In genomic region chrX:48508400-48509244, GRCh38 we compare ENCODE assay signal across 8 cellular contexts. TPM values are rescaled to one million over a fixed set of nuclear protein-coding genes. Genes with fewer than 3 reads are reported as not detected.
DNase-seq lines count a peak whose midpoint lies in the region; ATAC-seq, FAIRE-seq and TF ChIP-seq lines count a peak whose summit lies in the region.

Gene PORCN, plus strand, starts transcription at chrX:48508992. Its CDS starts 829 bp downstream, at chrX:48509821.

- H3K36me3 Mint-ChIP-seq in Caco-2 (ENCODE audit: insufficient read depth, unreplicated experiment) = peaks cover 5% of the 10 kb centered on the region
- peaks cover 16% of the 10 kb centered on the region for H3K36me3 Mint-ChIP-seq in activated naive CD4-positive, alpha-beta T cell treated with anti-CD3 and anti-CD28 coated beads, Interleukin-2, amount 10 ng/mL, durations not matched to agents 7 days and 5 days
- H3K36me3 Mint-ChIP-seq in glutamatergic neuron (ENCODE audit: unreplicated experiment) = no peaks in the 10 kb centered on the region

- H3K27ac Mint-ChIP-seq in Caco-2 (ENCODE audit: unreplicated experiment) (no peak within 1 kb of the TSS), glutamatergic neuron (ENCODE audit: unreplicated experiment) (peak within 1 kb of the TSS; percentile 59)
- H3K27ac Mint-ChIP-seq in activated naive CD4-positive, alpha-beta T cell treated with anti-CD3 and anti-CD28 coated beads, Interleukin-2, amount 10 ng/mL, durations not matched to agents 7 days and 5 days = peak within 1 kb of the TSS; percentile 88

- H3K27ac ChIP-seq in pancreas (peak within 1 kb of the TSS in 3 of 4 donors; percentile 12 to 50 (median 25)), tibial artery (peak within 1 kb of the TSS; percentile 71 to 81)

- no peaks in the 10 kb centered on the region for H3K27me3 Mint-ChIP-seq in Caco-2 (ENCODE audit: insufficient read depth, unreplicated experiment)
- peaks cover 7% of the 10 kb centered on the region for H3K27me3 Mint-ChIP-seq in activated naive CD4-positive, alpha-beta T cell treated with anti-CD3 and anti-CD28 coated beads, Interleukin-2, amount 10 ng/mL, durations not matched to agents 7 days and 5 days
- peaks cover 5% of the 10 kb centered on the region for H3K27me3 Mint-ChIP-seq in glutamatergic neuron (ENCODE audit: unreplicated experiment)

- FAIRE-seq in pancreas (lab: Jason Lieb, UNC) = no peak

- 0 to 33% methylated on average over 50 to 64 of the region's 65 CpGs for WGBS in pancreas, 2 donors

- H3K4me1 Mint-ChIP-seq in Caco-2 (ENCODE audit: low read depth, unreplicated experiment) (no peaks in the 10 kb centered on the region), glutamatergic neuron (ENCODE audit: low read depth, unreplicated experiment) (no peaks in the 10 kb centered on the region)
- H3K4me1 Mint-ChIP-seq in activated naive CD4-positive, alpha-beta T cell treated with anti-CD3 and anti-CD28 coated beads, Interleukin-2, amount 10 ng/mL, durations not matched to agents 7 days and 5 days = peaks cover 34% of the 10 kb centered on the region

- CTCF ChIA-PET in Caco-2 (lab: Charles Lee) = no interaction called here
- CTCF ChIA-PET in activated naive CD4-positive, alpha-beta T cell treated with anti-CD3 and anti-CD28 coated beads, Interleukin-2, amount 10 ng/mL, durations not matched to agents 7 days and 5 days (lab: Charles Lee) = no interaction called here

- TF ChIP-seq CTCF in Caco-2 (IDR thresholded peaks at IDR 0.05; ENCODE audit: insufficient read depth in 1 of 2, low read depth in 1 of 2, low read length in 1 of 2, severe bottlenecking in 1 of 2, unreplicated experiment in 1 of 2) (no peak), glutamatergic neuron (IDR thresholded peaks at IDR 0.05; ENCODE audit: partially characterized antibody, unreplicated experiment) (no peak), pancreas (IDR thresholded peaks at IDR 0.05) (no peak), tibial artery (IDR thresholded peaks at IDR 0.05) (no peak)

- H3K9me3 ChIP-seq in Caco-2 (no peaks in the 10 kb centered on the region), pancreas (no peaks in the 10 kb centered on the region), tibial artery (no peaks in the 10 kb centered on the region)

- POLR2A ChIA-PET in Caco-2 (lab: Charles Lee) = no interaction called here

- intact Hi-C loops in Caco-2 (cut with micrococcal nuclease; ENCODE audit: unreplicated experiment) = no loop called here
- intact Hi-C loops in pancreas (cut with DNase I) = no loop called here
- intact Hi-C loops in tibial artery (cut with DNase I; ENCODE audit: low total_unique reads) = no loop called here

- H3K27me3 ChIP-seq in Caco-2 (replicated peaks; ENCODE audit: control insufficient read depth, insufficient read depth, low read length) = no peaks in the 10 kb centered on the region
- H3K27me3 ChIP-seq in pancreas = no peaks in the 10 kb centered on the region
- H3K27me3 ChIP-seq in tibial artery = no peaks in the 10 kb centered on the region

- H3K4me3 Mint-ChIP-seq in Caco-2 (ENCODE audit: unreplicated experiment) = peak within 1 kb of the TSS; percentile 82
- H3K4me3 Mint-ChIP-seq in activated naive CD4-positive, alpha-beta T cell treated with anti-CD3 and anti-CD28 coated beads, Interleukin-2, amount 10 ng/mL, durations not matched to agents 7 days and 5 days = peak within 1 kb of the TSS; percentile 90
- peak within 1 kb of the TSS; percentile 91 for H3K4me3 Mint-ChIP-seq in glutamatergic neuron (ENCODE audit: unreplicated experiment)

- ATAC-seq in GM21423 (IDR thresholded peaks at IDR 0.05; ENCODE audit: unreplicated experiment) = peak; percentile 87
- peak; percentile 95 for ATAC-seq in SK-N-SH treated with all-trans-retinoic acid at 6 μM for 48 hours
- peak; percentile 96 to 98 (median 96) for ATAC-seq in pancreas

- peak within 1 kb of the TSS; percentile 61 for H3K4me3 ChIP-seq in Caco-2 (ENCODE audit: low read depth, low read length)
- peak within 1 kb of the TSS; percentile 72 for H3K4me3 ChIP-seq in Jurkat, Clone E6-1 (ENCODE audit: low read length)
- peak within 1 kb of the TSS; percentile 17 to 59 (median 46) for H3K4me3 ChIP-seq in pancreas
- H3K4me3 ChIP-seq in tibial artery = peak within 1 kb of the TSS; percentile 78

- H3K36me3 ChIP-seq in Caco-2 (ENCODE audit: control insufficient read depth, insufficient read depth, low read length) (no peaks in the 10 kb centered on the region), pancreas (no peaks in the 10 kb centered on the region), tibial artery (no peaks in the 10 kb centered on the region)

- DNase-seq in Caco-2 = peak; percentile 73
- peak; percentile 40 for DNase-seq in Jurkat, Clone E6-1 (ENCODE audit: low read depth, low spot score)
- DNase-seq in activated naive CD4-positive, alpha-beta T cell treated with anti-CD3 and anti-CD28 coated beads, Interleukin-2, amount 10 ng/mL, durations not matched to agents 7 days and 5 days = peak; percentile 88
- DNase-seq in glutamatergic neuron = peak; percentile 81
- DNase-seq in pancreas = peak; percentile 73 to 92 (median 81)
- peak; percentile 79 to 89 for DNase-seq in tibial artery

- H3K4me1 ChIP-seq in Caco-2 = peaks cover 4% of the 10 kb centered on the region; the same call in 1 of the 2 replicates
- H3K4me1 ChIP-seq in pancreas = no peaks in the 10 kb centered on the region
- peaks cover 0 to 7% (median 0%) of the 10 kb centered on the region in 4 donors for H3K4me1 ChIP-seq in tibial artery

- BruUV-seq in Caco-2 (replicated peaks; lab: Mats Ljungman, UMichigan) = TSS peak; percentile 68

- H3K9me3 Mint-ChIP-seq in Caco-2 (ENCODE audit: unreplicated experiment) (no peaks in the 10 kb centered on the region), glutamatergic neuron (ENCODE audit: unreplicated experiment) (peaks cover 3% of the 10 kb centered on the region)
- H3K9me3 Mint-ChIP-seq in activated naive CD4-positive, alpha-beta T cell treated with anti-CD3 and anti-CD28 coated beads, Interleukin-2, amount 10 ng/mL, durations not matched to agents 7 days and 5 days = no peaks in the 10 kb centered on the region

TF ChIP-seq in SK-N-SH treated with all-trans-retinoic acid at 6 μM for 48 hours, 23 proteins besides CTCF, POLR2A, EP300 and RAD21 (continues in another document):
- TF ChIP-seq CREB5 (CRISPR knock-in tag; IDR thresholded peaks at IDR 0.05; ENCODE audit: low read depth) (no peak), CSRNP3 (CRISPR knock-in tag; IDR thresholded peaks at IDR 0.05) (no peak), POU6F1 (CRISPR knock-in tag; IDR thresholded peaks at IDR 0.05; ENCODE audit: borderline replicate concordance, low read depth) (no peak), ARNTL (CRISPR knock-in tag; IDR thresholded peaks at IDR 0.05; ENCODE audit: borderline replicate concordance, low read depth) (no peak), ZFP30 (CRISPR knock-in tag; IDR thresholded peaks at IDR 0.05) (no peak)

RNA-seq across cellular contexts. Expression of gene PORCN, which starts in this region (rescaled TPM):
- total RNA-seq in Caco-2 (2022) (3.2 and 4.6 TPM in 2 replicates), glutamatergic neuron (ENCODE audit: unreplicated experiment) (18.6 TPM), pancreas (1 to 10 TPM; 2.9 to 4.0 (median 3.7) TPM)
- polyA plus RNA-seq in Jurkat, Clone E6-1 (2012; ENCODE audit: insufficient read depth, insufficient read length) = 11.1 TPM
- polyA plus RNA-seq in pancreas = 1 to 10 TPM; 7.5 to 8.5 TPM

Comparison
In these comparisons a context has a peak if more than half of its experiments do, and no peak if none do; other contexts are left out.
1. Peak in every context shown above with its lines: DNase-seq, ATAC-seq, H3K4me3 ChIP-seq and H3K27ac ChIP-seq.